14 cellular contexts compared by ENCODE assay signal in the genomic region with DNA sequence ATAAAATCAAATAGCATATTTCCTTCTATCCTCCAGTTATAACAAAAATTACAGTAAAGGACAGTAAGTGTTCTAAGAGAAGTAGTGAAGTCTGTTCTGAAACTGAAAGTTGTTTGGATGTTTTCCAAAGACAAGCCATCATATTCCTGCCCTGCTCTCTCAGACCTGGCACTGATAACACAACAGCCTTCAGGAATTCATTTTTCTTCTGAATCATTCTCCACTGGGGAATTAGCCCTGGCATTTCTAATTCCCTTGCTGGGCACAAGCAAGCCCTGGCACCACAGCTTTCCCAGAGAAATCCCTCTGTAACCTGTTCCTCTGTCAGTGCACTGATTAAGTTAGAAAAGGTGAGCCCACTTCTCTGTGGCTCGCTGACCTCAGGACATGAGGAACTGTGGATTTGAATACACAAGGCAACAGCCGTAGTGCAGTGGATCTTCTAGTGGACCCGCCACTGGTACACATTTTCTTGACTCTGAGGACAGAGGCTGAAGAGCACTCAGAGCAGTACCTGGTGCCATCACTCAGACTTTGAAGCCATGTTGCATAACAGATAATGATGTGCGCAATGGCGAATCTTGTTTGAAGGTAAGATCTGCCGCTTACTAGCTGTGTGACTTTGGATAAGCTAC.
DNase-seq lines count a peak whose midpoint lies in the region; ATAC-seq, FAIRE-seq and TF ChIP-seq lines count a peak whose summit lies in the region.
"Had no signal": no experiment of that assay in that cellular context is flagged by ENCODE, and none has a peak within 500 bp of the region (broad histone marks: within the 10 kb centered on the region; RNA-seq: fewer than 3 reads in every experiment).

No MANE protein-coding gene starts in this region.

- H3K27ac ChIP-seq in astrocyte (ENCODE audit: low read depth, low read length) (no peak overlapping the region), HepG2 (ENCODE audit: extremely low read length, insufficient read depth, low read length) (no peak overlapping the region), upper lobe of left lung (peak overlapping the region in 3 of 4 donors; percentile 3 to 12 (median 8))
- H3K27ac ChIP-seq: 22Rv1, SJCRH30 had no signal

- FAIRE-seq in astrocyte (lab: Jason Lieb, UNC) (no peak), HepG2 (lab: Jason Lieb, UNC) (no peak)
- FAIRE-seq: GM12878, H1 had no signal

- H3K9me3 ChIP-seq in astrocyte (ENCODE audit: insufficient read depth, low read depth, low read length) (no peaks in the 10 kb centered on the region), HepG2 (ENCODE audit: low read length) (no peaks in the 10 kb centered on the region), upper lobe of left lung (no peaks in the 10 kb centered on the region)
- H3K9me3 ChIP-seq: SJCRH30 had no signal

- no peaks in the 10 kb centered on the region for H3K36me3 Mint-ChIP-seq in astrocyte (ENCODE audit: low read depth, unreplicated experiment)
- no peaks in the 10 kb centered on the region for H3K36me3 Mint-ChIP-seq in activated T-cell treated with anti-CD3 and anti-CD28 coated beads, Interleukin-2, amount 50 U/mL, for 72 hours (ENCODE audit: insufficient read depth in 2 of 2)

- H3K36me3 ChIP-seq in astrocyte (ENCODE audit: insufficient read depth, low read length), result no peaks in the 10 kb centered on the region
- H3K36me3 ChIP-seq in HepG2 (replicated peaks in 1 of 2; ENCODE audit: control insufficient read depth in 1 of 2, insufficient read depth in 2 of 2, low read length in 2 of 2), result peaks cover 1 to 18% of the 10 kb centered on the region in 2 experiments; a peak in 3 of 5 replicates
- H3K36me3 ChIP-seq in upper lobe of left lung, result no peaks in the 10 kb centered on the region
- H3K36me3 ChIP-seq: SJCRH30 had no signal

- H3K4me3 ChIP-seq in astrocyte (ENCODE audit: insufficient read depth, low read depth, low read length), result no peak overlapping the region
- no peak overlapping the region for H3K4me3 ChIP-seq in HepG2 (replicated peaks in 1 of 3; ENCODE audit: insufficient read depth in 1 of 3, low read depth in 2 of 3, low read length in 3 of 3)
- no peak overlapping the region for H3K4me3 ChIP-seq in upper lobe of left lung
- H3K4me3 ChIP-seq: GM12878, SJCRH30 had no signal

- H4K20me1 ChIP-seq in astrocyte (ENCODE audit: insufficient read depth, low read length), result peaks cover 24% of the 10 kb centered on the region
- peaks cover 10% of the 10 kb centered on the region for H4K20me1 ChIP-seq in HepG2 (ENCODE audit: insufficient read depth, low read length)

- H3K9ac ChIP-seq in astrocyte (ENCODE audit: low read length) (no peak overlapping the region), HepG2 (ENCODE audit: insufficient read depth, low read depth, low read length) (no peak overlapping the region)

- no peak for TF ChIP-seq POLR2A in HepG2 (IDR thresholded peaks at IDR 0.05; ENCODE audit: insufficient read depth in 1 of 2, low read depth in 2 of 2, low read length in 2 of 2)
- TF ChIP-seq POLR2A in upper lobe of left lung (IDR thresholded peaks at IDR 0.05), result no peak

- H3K79me2 ChIP-seq in astrocyte (ENCODE audit: insufficient read depth, low read length) (peaks cover 99% of the 10 kb centered on the region), HepG2 (ENCODE audit: insufficient read depth, low read length) (peaks cover 95% of the 10 kb centered on the region)

- intact Hi-C loops in HepG2 (cut with micrococcal nuclease; ENCODE audit: unreplicated experiment), result no loop called here

- POLR2A ChIA-PET in HepG2 (lab: Yijun Ruan, JAX), result interaction anchor here (0.9 kb wide), 1 partner anchor 62 kb away, joined by 3 read pairs; a partner anchor contains a TSS

- CTCF ChIA-PET in HepG2 (lab: Yijun Ruan, JAX; ENCODE audit: low intra/inter-chr PET ratio, low total read pairs), result no interaction called here

- no peak for ATAC-seq in HepG2
- ATAC-seq in upper lobe of left lung (ENCODE audit: low FRiP score in 2 of 2), result no peak
- ATAC-seq in activated T-cell treated with anti-CD3 and anti-CD28 coated beads, Interleukin-2, amount 50 U/mL, for 72 hours (replicated peaks in 1 of 2), result no peak
- ATAC-seq: GM12878 had no signal

- H3K4me3 Mint-ChIP-seq in astrocyte (ENCODE audit: unreplicated experiment), result no peak overlapping the region
- no peak overlapping the region for H3K4me3 Mint-ChIP-seq in activated T-cell treated with anti-CD3 and anti-CD28 coated beads, Interleukin-2, amount 50 U/mL, for 72 hours

- H3K4me1 Mint-ChIP-seq in astrocyte (ENCODE audit: low read depth, unreplicated experiment), result peaks cover 30% of the 10 kb centered on the region
- no peaks in the 10 kb centered on the region for H3K4me1 Mint-ChIP-seq in activated T-cell treated with anti-CD3 and anti-CD28 coated beads, Interleukin-2, amount 50 U/mL, for 72 hours (ENCODE audit: low read depth)

- DNase-seq in DMS 273 (lab: John Stamatoyannopoulos, UW; ENCODE audit: unreplicated experiment), result peak; percentile 35
- DNase-seq in DMS 273 treated with DMSO at 0.1 percent for 48 hours (lab: John Stamatoyannopoulos, UW), result no peak
- peak; percentile 49 for DNase-seq in astrocyte (ENCODE audit: low read depth)
- no peak for DNase-seq in HepG2 (ENCODE audit: low spot score)
- no peak for DNase-seq in upper lobe of left lung
- DNase-seq in stimulated activated CD4-positive, alpha-beta T cell treated with anti-CD3 and anti-CD28 coated beads, Interleukin-4, amount 100 ng/mL, for 24 hours, result no peak
- DNase-seq in NCI-H2171 (lab: John Stamatoyannopoulos, UW), result no peak
- DNase-seq in activated T-cell treated with anti-CD3 and anti-CD28 coated beads, Interleukin-2, amount 50 U/mL, for 72 hours, result no peak
- DNase-seq: effector memory CD4-positive, alpha-beta T cell; NCI-H526; SJCRH30 had no signal

- H3K4me2 ChIP-seq in astrocyte (ENCODE audit: low read length), result peak overlapping the region; percentile 24
- H3K4me2 ChIP-seq in HepG2 (ENCODE audit: low read depth, low read length), result no peak overlapping the region

- H3K27me3 Mint-ChIP-seq in astrocyte (ENCODE audit: low read depth, unreplicated experiment), result no peaks in the 10 kb centered on the region
- no peaks in the 10 kb centered on the region for H3K27me3 Mint-ChIP-seq in activated T-cell treated with anti-CD3 and anti-CD28 coated beads, Interleukin-2, amount 50 U/mL, for 72 hours (ENCODE audit: low read depth)

- no peaks in the 10 kb centered on the region for H3K27me3 ChIP-seq in astrocyte (ENCODE audit: insufficient read depth, low read length)
- no peaks in the 10 kb centered on the region for H3K27me3 ChIP-seq in HepG2 (ENCODE audit: control insufficient read depth in 1 of 2, insufficient read depth in 2 of 2, low read length in 2 of 2)
- H3K27me3 ChIP-seq in upper lobe of left lung, result no peaks in the 10 kb centered on the region
- H3K27me3 ChIP-seq: SJCRH30 had no signal

- H3K4me1 ChIP-seq in astrocyte (ENCODE audit: insufficient read depth, low read length), result peaks cover 22% of the 10 kb centered on the region
- H3K4me1 ChIP-seq in HepG2 (ENCODE audit: insufficient read depth, low read length), result peaks cover 48% of the 10 kb centered on the region
- peaks cover 10 to 37% (median 20%) of the 10 kb centered on the region in 4 donors for H3K4me1 ChIP-seq in upper lobe of left lung

- no peak for TF ChIP-seq CTCF in astrocyte (IDR thresholded peaks at IDR 0.05; ENCODE audit: insufficient read depth, low read depth, low read length)
- TF ChIP-seq CTCF in HepG2 (CRISPR knock-in tag; IDR thresholded peaks at IDR 0.05), result no peak
- TF ChIP-seq CTCF in upper lobe of left lung (IDR thresholded peaks at IDR 0.05), result no peak

- H3K9me3 Mint-ChIP-seq in astrocyte (ENCODE audit: unreplicated experiment), result no peaks in the 10 kb centered on the region
- no peaks in the 10 kb centered on the region for H3K9me3 Mint-ChIP-seq in activated T-cell treated with anti-CD3 and anti-CD28 coated beads, Interleukin-2, amount 50 U/mL, for 72 hours

- BruUV-seq in HepG2 (replicated peaks; lab: Mats Ljungman, UMichigan), result no TSS peak

- 97% methylated on average over 6 of the region's 6 CpGs for WGBS in HepG2 (ENCODE audit: low lambda C conversion rate)
- 78 to 86% methylated on average over 6 of the region's 6 CpGs for WGBS in upper lobe of left lung, 2 donors

- no peak overlapping the region for H3K27ac Mint-ChIP-seq in astrocyte (ENCODE audit: unreplicated experiment)
- H3K27ac Mint-ChIP-seq in activated T-cell treated with anti-CD3 and anti-CD28 coated beads, Interleukin-2, amount 50 U/mL, for 72 hours, result no peak overlapping the region

- H2AFZ ChIP-seq in astrocyte (ENCODE audit: low read depth, low read length) (no peak overlapping the region), HepG2 (ENCODE audit: low read length) (no peak overlapping the region)

- TF ChIP-seq EP300 in HepG2 (IDR thresholded peaks at IDR 0.05; ENCODE audit: low read depth in 2 of 2, low read length in 2 of 2) (no peak), HepG2 (CRISPR knock-in tag; IDR thresholded peaks at IDR 0.05; ENCODE audit: borderline replicate concordance) (no peak), upper lobe of left lung (IDR thresholded peaks at IDR 0.05) (no peak)

- in situ Hi-C loops in HepG2 (cut with HindIII; ENCODE audit: extremely low pct_ligation_motif_present, low pct_unique_long_range_greater_than_20kb), result no loop called here

- TF ChIP-seq RAD21 in HepG2 (CRISPR knock-in tag; IDR thresholded peaks at IDR 0.05), result no peak

TF ChIP-seq in HepG2, 621 proteins besides CTCF, POLR2A, EP300 and RAD21:
- TF ChIP-seq, protein P1, sequence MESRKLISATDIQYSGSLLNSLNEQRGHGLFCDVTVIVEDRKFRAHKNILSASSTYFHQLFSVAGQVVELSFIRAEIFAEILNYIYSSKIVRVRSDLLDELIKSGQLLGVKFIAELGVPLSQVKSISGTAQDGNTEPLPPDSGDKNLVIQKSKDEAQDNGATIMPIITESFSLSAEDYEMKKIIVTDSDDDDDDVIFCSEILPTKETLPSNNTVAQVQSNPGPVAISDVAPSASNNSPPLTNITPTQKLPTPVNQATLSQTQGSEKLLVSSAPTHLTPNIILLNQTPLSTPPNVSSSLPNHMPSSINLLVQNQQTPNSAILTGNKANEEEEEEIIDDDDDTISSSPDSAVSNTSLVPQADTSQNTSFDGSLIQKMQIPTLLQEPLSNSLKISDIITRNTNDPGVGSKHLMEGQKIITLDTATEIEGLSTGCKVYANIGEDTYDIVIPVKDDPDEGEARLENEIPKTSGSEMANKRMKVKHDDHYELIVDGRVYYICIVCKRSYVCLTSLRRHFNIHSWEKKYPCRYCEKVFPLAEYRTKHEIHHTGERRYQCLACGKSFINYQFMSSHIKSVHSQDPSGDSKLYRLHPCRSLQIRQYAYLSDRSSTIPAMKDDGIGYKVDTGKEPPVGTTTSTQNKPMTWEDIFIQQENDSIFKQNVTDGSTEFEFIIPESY (CRISPR knock-in tag; IDR thresholded peaks at IDR 0.05), result peak; percentile 63; the same call in 1 of the 2 replicates
- TF ChIP-seq ZNF350 (CRISPR knock-in tag; IDR thresholded peaks at IDR 0.05; ENCODE audit: borderline replicate concordance, low read depth), result no peak

Comparison
In these comparisons a context has a peak if more than half of its experiments do, and no peak if none do; other contexts are left out.
1. DNase-seq: peak in DMS 273 (single experiment) and astrocyte (single experiment); none in DMS 273 treated with DMSO at 0.1 percent for 48 hours (single experiment), HepG2 (single experiment), upper lobe of left lung (0 of 2), stimulated activated CD4-positive, alpha-beta T cell treated with anti-CD3 and anti-CD28 coated beads, Interleukin-4, amount 100 ng/mL, for 24 hours (single experiment), NCI-H2171 (single experiment) and activated T-cell treated with anti-CD3 and anti-CD28 coated beads, Interleukin-2, amount 50 U/mL, for 72 hours (0 of 2).
2. H3K27ac ChIP-seq: peak in upper lobe of left lung (3 of 4); none in astrocyte (single experiment) and HepG2 (single experiment).